In the genomic region with DNA sequence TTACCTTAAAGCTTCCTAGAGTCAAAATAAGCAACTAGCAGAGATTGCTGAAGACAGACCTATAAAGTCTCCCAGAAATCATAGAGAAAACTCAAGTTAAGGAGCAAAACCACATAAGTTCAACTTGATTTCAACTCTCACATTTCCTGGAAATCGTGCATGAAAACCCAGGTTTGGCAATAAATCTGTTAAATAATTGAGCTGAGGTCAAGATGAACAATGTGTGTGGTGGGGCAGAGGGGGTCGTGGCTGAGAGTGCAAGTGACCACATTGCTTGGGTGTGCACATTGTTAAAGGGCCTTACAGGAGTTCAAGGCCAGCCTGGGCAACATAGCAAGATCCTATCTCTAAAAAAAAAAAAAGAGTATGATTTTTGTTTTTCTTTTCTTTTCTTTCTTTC, we compare ENCODE assay signal across 26 cellular contexts.
"Had no signal": no experiment of that assay in that cellular context is flagged by ENCODE, and none has a peak within 500 bp of the region (broad histone marks: within the 10 kb centered on the region; RNA-seq: fewer than 3 reads in every experiment).

No MANE protein-coding gene starts in this region.

- H3K9me3 ChIP-seq: MG63, SJSA1 had no signal

- H3K27me3 Mint-ChIP-seq: IgD-negative memory B cell had no signal

- H3K4me3 ChIP-seq: K562, MG63, SJSA1, SK-N-MC had no signal

- H3K27ac ChIP-seq: HL-60, KMS-11, SJSA1, SK-N-MC had no signal

- H3K27me3 ChIP-seq: MG63, SJSA1 had no signal

- H3K4me1 Mint-ChIP-seq: IgD-negative memory B cell had no signal

- H3K9ac ChIP-seq: KMS-11 had no signal

- H3K4me3 Mint-ChIP-seq: IgD-negative memory B cell had no signal

- FAIRE-seq: HTR-8/SVneo, K562, RCC 7860 had no signal

- DNase-seq: MG63, NCI-H1092, NCI-H1105 treated with DMSO at 0.1 percent for 48 hours, NCI-H1417 treated with DMSO at 0.1 percent for 48 hours, NCI-H146, NCI-H1694 treated with DMSO at 0.1 percent for 48 hours, NCI-H1930, NCI-H2081, NCI-H2171, NCI-H226, NCI-H446, NCI-H510A, NCI-H524 treated with DMSO at 0.1 percent for 48 hours, NCI-H69, NCI-H774, Right ventricle myocardium superior, RPMI8226, SIG-M5 had no signal

- H3K4me1 ChIP-seq: SJSA1 had no signal

- H3K4me2 ChIP-seq: KMS-11 had no signal

- H3K36me3 ChIP-seq: MG63, SJSA1 had no signal

- H3K27ac Mint-ChIP-seq: IgD-negative memory B cell had no signal

- H3K36me3 Mint-ChIP-seq: IgD-negative memory B cell had no signal
